In the genomic region with DNA sequence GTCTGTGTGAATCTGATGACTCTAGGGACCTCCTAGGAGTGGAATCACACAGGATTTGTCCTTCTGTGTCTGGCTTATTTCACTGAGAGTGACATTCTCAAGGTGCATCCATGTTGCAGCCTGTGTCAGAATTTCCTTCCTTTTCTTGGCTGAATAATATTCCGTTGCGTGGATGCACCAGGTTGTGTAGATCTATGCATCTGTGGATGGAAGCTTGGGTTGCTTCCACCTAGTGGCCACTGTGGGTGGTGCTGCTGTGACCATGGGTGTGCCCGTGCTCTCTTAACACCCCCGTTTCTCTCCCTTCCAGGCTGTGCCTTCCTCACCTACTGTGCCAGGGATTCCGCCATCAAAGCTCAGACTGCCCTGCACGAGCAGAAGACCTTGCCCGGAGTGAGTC, we compare ENCODE assay signal across 9 cellular contexts. TPM values are rescaled to one million over a fixed set of nuclear protein-coding genes. Genes with fewer than 3 reads are reported as not detected.
DNase-seq lines count a peak whose midpoint lies in the region; ATAC-seq, FAIRE-seq and TF ChIP-seq lines count a peak whose summit lies in the region.
"Had no signal": no experiment of that assay in that cellular context is flagged by ENCODE, and none has a peak within 500 bp of the region (broad histone marks: within the 10 kb centered on the region; RNA-seq: fewer than 3 reads in every experiment).

No MANE protein-coding gene starts in this region.

- intact Hi-C loops in activated B cell treated with CpG ODN at 0.5 μM for 24 hours (cut with micrococcal nuclease): loop anchor here (1.0 kb wide), 1 partner anchor 288 kb away; no protein-coding TSS in a partner anchor

- POLR2A ChIA-PET in activated B cell treated with CpG ODN at 0.5 μM for 24 hours (lab: Charles Lee): no interaction called here

- ATAC-seq in activated B cell treated with CpG ODN at 0.5 μM for 24 hours (ENCODE audit: low read depth): peak; percentile 60
- ATAC-seq in HG03175 (IDR thresholded peaks at IDR 0.05; ENCODE audit: unreplicated experiment): no peak

- no peak for FAIRE-seq in urothelium cell line (lab: Jason Lieb, UNC)

- no peak overlapping the region for H3K27ac Mint-ChIP-seq in activated B cell treated with CpG ODN at 0.5 μM for 24 hours
- H3K27ac Mint-ChIP-seq: CD4-positive, alpha-beta memory T cell had no signal

- CTCF ChIA-PET in activated B cell treated with CpG ODN at 0.5 μM for 24 hours (lab: Charles Lee): interaction anchor here (0.7 kb wide), 1 partner anchor 300 kb away, joined by 3 read pairs; no protein-coding TSS in a partner anchor

- TF ChIP-seq CTCF in activated B cell treated with CpG ODN at 0.5 μM for 24 hours (IDR thresholded peaks at IDR 0.05): no peak

- peaks cover 7% of the 10 kb centered on the region for H3K9me3 Mint-ChIP-seq in activated B cell treated with CpG ODN at 0.5 μM for 24 hours

- DNase-seq in NCI-H82 (lab: John Stamatoyannopoulos, UW) (peak; percentile 20), NCI-H82 treated with DMSO at 0.1 percent for 48 hours (lab: John Stamatoyannopoulos, UW; ENCODE audit: unreplicated experiment) (no peak), activated B cell treated with CpG ODN at 0.5 μM for 24 hours (no peak), urothelium cell line (ENCODE audit: low spot score) (no peak), NCI-H345 (lab: John Stamatoyannopoulos, UW) (no peak)
- peak; percentile 16 for DNase-seq in effector CD8-positive, alpha-beta T cell (lab: John Stamatoyannopoulos, UW)
- DNase-seq in stimulated activated CD4-positive, alpha-beta T cell treated with anti-CD3 and anti-CD28 coated beads, Interleukin-12 subunit alpha, Interleukin-12 subunit beta, amount 100 ng/mL, for 4 hours: peak; percentile 43

- H3K4me1 Mint-ChIP-seq in activated B cell treated with CpG ODN at 0.5 μM for 24 hours: no peaks in the 10 kb centered on the region

- no peak overlapping the region for H3K4me3 Mint-ChIP-seq in activated B cell treated with CpG ODN at 0.5 μM for 24 hours

- H3K36me3 Mint-ChIP-seq in activated B cell treated with CpG ODN at 0.5 μM for 24 hours (ENCODE audit: low read depth): no peaks in the 10 kb centered on the region
- H3K36me3 Mint-ChIP-seq: CD4-positive, alpha-beta memory T cell had no signal

- H3K27me3 Mint-ChIP-seq in activated B cell treated with CpG ODN at 0.5 μM for 24 hours: peaks cover 22% of the 10 kb centered on the region

RNA-seq across cellular contexts. Expression of a gene that starts 26.2 kb away (rescaled TPM):
- total RNA-seq in activated B cell treated with CpG ODN at 0.5 μM for 24 hours: not detected in 2 replicates

Comparison
In these comparisons a context has a peak if more than half of its experiments do, and no peak if none do; other contexts are left out.
1. DNase-seq: peak in NCI-H82 (single experiment), effector CD8-positive, alpha-beta T cell (single experiment) and stimulated activated CD4-positive, alpha-beta T cell treated with anti-CD3 and anti-CD28 coated beads, Interleukin-12 subunit alpha, Interleukin-12 subunit beta, amount 100 ng/mL, for 4 hours (single experiment); none in NCI-H82 treated with DMSO at 0.1 percent for 48 hours (single experiment), activated B cell treated with CpG ODN at 0.5 μM for 24 hours (single experiment), urothelium cell line (single experiment) and NCI-H345 (single experiment).